ENCODE assay signal across 7 cellular contexts in the genomic region with DNA sequence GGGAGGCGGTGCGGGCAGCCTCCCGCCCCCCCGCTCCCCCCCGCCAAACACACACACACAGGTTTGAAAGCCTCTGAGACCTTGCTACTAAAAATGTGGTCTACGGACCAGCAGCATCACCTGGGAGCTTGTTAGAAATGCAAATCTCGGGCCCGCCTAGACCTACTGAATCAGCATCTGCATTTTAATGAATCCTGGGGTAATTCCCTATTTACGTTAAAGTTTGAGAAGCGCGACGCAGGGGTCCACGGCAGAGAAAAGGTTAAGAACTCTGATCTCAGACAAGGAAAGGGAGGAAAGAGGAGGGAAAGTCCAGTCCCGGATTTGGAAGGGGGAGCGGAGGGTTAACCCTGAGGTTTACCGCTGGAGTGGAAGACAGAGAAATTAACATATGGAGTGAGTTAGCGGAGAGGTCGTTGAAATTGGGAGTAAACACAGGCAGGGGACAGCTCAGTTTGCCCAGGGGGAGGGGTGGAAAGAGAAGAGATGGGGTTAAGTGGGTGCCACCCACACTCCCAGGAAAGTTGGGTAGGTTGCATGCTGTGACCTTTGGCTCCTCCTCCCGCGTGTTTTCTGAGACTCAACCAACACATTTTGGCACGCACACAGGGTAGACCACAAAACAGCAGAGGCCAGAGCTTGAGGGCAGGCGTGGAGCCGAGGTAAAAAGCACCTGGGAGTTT.
DNase-seq lines count a peak whose midpoint lies in the region; ATAC-seq and TF ChIP-seq lines count a peak whose summit lies in the region.

No MANE protein-coding gene starts in this region.

- H3K4me1 ChIP-seq in lung (ENCODE audit: control insufficient read depth in 2 of 2, insufficient read depth in 2 of 2, low read length in 2 of 2) = no peaks in the 10 kb centered on the region

- no peak overlapping the region for H3K4me3 ChIP-seq in lung

- ATAC-seq in GM21529 (IDR thresholded peaks at IDR 0.05; ENCODE audit: unreplicated experiment) (peak; percentile 53), lung (ENCODE audit: insufficient read depth, low FRiP score) (peak; percentile 70)
- peak; percentile 87 for ATAC-seq in stimulated activated naive CD8-positive, alpha-beta T cell treated with anti-CD3 and anti-CD28 coated beads, Interleukin-15, amount 100 ng/mL, for 72 hours

- H3K36me3 ChIP-seq in lung (ENCODE audit: control insufficient read depth in 2 of 2, insufficient read depth in 2 of 2, low read length in 2 of 2) = no peaks in the 10 kb centered on the region

- H3K36me3 Mint-ChIP-seq in activated T-helper 2 cell treated with anti-CD3 and anti-CD28 coated beads, Interferon-gamma antibody, Interleukin-2, Interleukin-4, amounts not matched to agents 10 μg/mL and 5 μg/mL and 100 μg/mL, durations not matched to agents 14 hours and 24 hours and 36 hours (ENCODE audit: low read depth) = no peaks in the 10 kb centered on the region

- H3K27ac ChIP-seq in lung (ENCODE audit: low read depth in 1 of 2, low read length in 1 of 2) = peak overlapping the region in 1 of 2 donors; percentile 41

- peak overlapping the region; percentile 85 for H3K4me3 Mint-ChIP-seq in activated T-helper 2 cell treated with anti-CD3 and anti-CD28 coated beads, Interferon-gamma antibody, Interleukin-2, Interleukin-4, amounts not matched to agents 10 μg/mL and 5 μg/mL and 100 μg/mL, durations not matched to agents 14 hours and 24 hours and 36 hours (ENCODE audit: low read depth)
- H3K4me3 Mint-ChIP-seq in stimulated activated naive CD8-positive, alpha-beta T cell treated with anti-CD3 and anti-CD28 coated beads, Interleukin-15, amount 100 ng/mL, for 72 hours = peak overlapping the region; percentile 88 to 95

- DNase-seq in NCI-H2107 (lab: John Stamatoyannopoulos, UW) = peak; percentile 34
- peak; percentile 30 for DNase-seq in activated T-helper 2 cell treated with anti-CD3 and anti-CD28 coated beads, Interferon-gamma antibody, Interleukin-2, Interleukin-4, amounts not matched to agents 10 μg/mL and 5 μg/mL and 100 μg/mL, durations not matched to agents 14 hours and 24 hours and 36 hours (ENCODE audit: low spot score)
- peak; percentile 68 for DNase-seq in lung (ENCODE audit: low spot score)
- DNase-seq in stimulated activated naive CD8-positive, alpha-beta T cell treated with anti-CD3 and anti-CD28 coated beads, Interleukin-15, amount 100 ng/mL, for 72 hours = peak; percentile 77 to 89
- no peak for DNase-seq in retina
- no peak for DNase-seq in NCI-H2081 treated with DMSO at 0.1 percent for 48 hours (lab: John Stamatoyannopoulos, UW)

- TF ChIP-seq CTCF in lung (IDR thresholded peaks at IDR 0.05; ENCODE audit: control extremely low read depth, extremely low read depth) = no peak

- 3 to 15% methylated on average over 20 to 23 of the region's 23 CpGs for WGBS in lung, 2 donors

- no peaks in the 10 kb centered on the region for H3K27me3 ChIP-seq in lung (ENCODE audit: control insufficient read depth, insufficient read depth)

- no peaks in the 10 kb centered on the region for H3K27me3 Mint-ChIP-seq in activated T-helper 2 cell treated with anti-CD3 and anti-CD28 coated beads, Interferon-gamma antibody, Interleukin-2, Interleukin-4, amounts not matched to agents 10 μg/mL and 5 μg/mL and 100 μg/mL, durations not matched to agents 14 hours and 24 hours and 36 hours (ENCODE audit: low read depth)
- H3K27me3 Mint-ChIP-seq in stimulated activated naive CD8-positive, alpha-beta T cell treated with anti-CD3 and anti-CD28 coated beads, Interleukin-15, amount 100 ng/mL, for 72 hours = no peaks in the 10 kb centered on the region

- peak overlapping the region; percentile 96 for H3K27ac Mint-ChIP-seq in activated T-helper 2 cell treated with anti-CD3 and anti-CD28 coated beads, Interferon-gamma antibody, Interleukin-2, Interleukin-4, amounts not matched to agents 10 μg/mL and 5 μg/mL and 100 μg/mL, durations not matched to agents 14 hours and 24 hours and 36 hours
- peak overlapping the region; percentile 98 to 99 for H3K27ac Mint-ChIP-seq in stimulated activated naive CD8-positive, alpha-beta T cell treated with anti-CD3 and anti-CD28 coated beads, Interleukin-15, amount 100 ng/mL, for 72 hours

- intact Hi-C loops in activated T-helper 2 cell treated with anti-CD3 and anti-CD28 coated beads, Interferon-gamma antibody, Interleukin-2, Interleukin-4, amounts not matched to agents 10 μg/mL and 5 μg/mL and 100 μg/mL, durations not matched to agents 14 hours and 24 hours and 36 hours (cut with micrococcal nuclease) = loop anchor here (1.0 to 10.0 kb wide), 5 partner anchors 35 to 283 kb away; no protein-coding TSS in a partner anchor

- H3K4me1 Mint-ChIP-seq in activated T-helper 2 cell treated with anti-CD3 and anti-CD28 coated beads, Interferon-gamma antibody, Interleukin-2, Interleukin-4, amounts not matched to agents 10 μg/mL and 5 μg/mL and 100 μg/mL, durations not matched to agents 14 hours and 24 hours and 36 hours (ENCODE audit: low read depth) = peaks cover 38% of the 10 kb centered on the region
- H3K4me1 Mint-ChIP-seq in stimulated activated naive CD8-positive, alpha-beta T cell treated with anti-CD3 and anti-CD28 coated beads, Interleukin-15, amount 100 ng/mL, for 72 hours = peaks cover 47% of the 10 kb centered on the region

- peaks cover 8% of the 10 kb centered on the region for H3K9me3 Mint-ChIP-seq in activated T-helper 2 cell treated with anti-CD3 and anti-CD28 coated beads, Interferon-gamma antibody, Interleukin-2, Interleukin-4, amounts not matched to agents 10 μg/mL and 5 μg/mL and 100 μg/mL, durations not matched to agents 14 hours and 24 hours and 36 hours
- H3K9me3 Mint-ChIP-seq in stimulated activated naive CD8-positive, alpha-beta T cell treated with anti-CD3 and anti-CD28 coated beads, Interleukin-15, amount 100 ng/mL, for 72 hours = peaks cover 9 to 12% of the 10 kb centered on the region in 2 donors

- peaks cover 0 to 8% of the 10 kb centered on the region in 2 donors for H3K9me3 ChIP-seq in lung (ENCODE audit: control insufficient read depth in 2 of 2, insufficient read depth in 1 of 2, low read length in 1 of 2)

Comparison
In these comparisons a context has a peak if more than half of its experiments do, and no peak if none do; other contexts are left out.
1. DNase-seq: peak in NCI-H2107 (single experiment), activated T-helper 2 cell treated with anti-CD3 and anti-CD28 coated beads, Interferon-gamma antibody, Interleukin-2, Interleukin-4, amounts not matched to agents 10 μg/mL and 5 μg/mL and 100 μg/mL, durations not matched to agents 14 hours and 24 hours and 36 hours (single experiment), lung (single experiment) and stimulated activated naive CD8-positive, alpha-beta T cell treated with anti-CD3 and anti-CD28 coated beads, Interleukin-15, amount 100 ng/mL, for 72 hours (2 of 2); none in retina (single experiment) and NCI-H2081 treated with DMSO at 0.1 percent for 48 hours (single experiment).
2. Peak in every context shown above with its lines, with median percentiles within 50 percentile points of each other: ATAC-seq.